In the genomic region with DNA sequence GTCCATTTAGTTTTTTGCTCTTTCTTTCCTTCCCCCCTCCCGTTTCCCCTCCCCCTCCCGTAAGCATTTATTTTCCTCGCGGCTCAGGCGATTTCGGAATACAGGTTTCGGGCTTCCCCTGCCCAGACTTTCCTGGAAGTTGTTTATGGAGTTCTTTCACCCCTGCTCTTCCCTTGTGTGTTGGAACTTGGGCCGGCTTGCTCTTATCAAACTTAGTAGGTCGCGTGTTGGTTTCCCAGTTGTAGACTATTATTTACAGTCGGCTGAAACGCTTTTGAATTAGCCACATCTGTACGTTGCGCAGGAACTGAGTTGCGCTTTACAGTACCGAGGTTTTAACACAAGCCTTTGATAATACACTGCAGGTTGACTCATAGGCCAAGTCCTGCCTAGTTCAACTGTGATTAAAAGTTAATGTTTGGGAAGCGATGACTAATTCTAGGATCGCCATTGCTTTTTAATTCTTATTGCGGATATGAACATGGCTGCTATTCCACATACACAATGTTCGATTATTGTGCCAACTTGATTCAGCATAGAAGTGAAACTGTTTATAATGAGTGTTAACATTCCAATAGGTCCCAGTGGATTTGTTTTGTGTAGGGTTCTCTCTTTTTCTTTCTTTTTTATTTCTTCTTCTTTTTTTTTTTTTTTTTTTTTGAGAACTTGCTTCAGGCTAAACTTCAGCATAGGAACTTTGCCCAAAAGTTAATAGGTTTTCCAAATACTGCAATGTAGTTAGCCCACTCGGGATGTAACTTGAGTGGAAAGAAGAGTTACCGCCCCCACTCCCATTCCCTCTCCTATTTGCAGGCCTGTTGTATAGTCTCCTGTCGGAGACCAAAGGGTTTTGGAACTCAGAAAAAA, we compare ENCODE assay signal across 8 cellular contexts. TPM values are rescaled to one million over a fixed set of nuclear protein-coding genes. Genes with fewer than 3 reads are reported as not detected.
A peak's percentile ranks its signal among the peaks of the same experiment; 100 is the strongest.
DNase-seq lines count a peak whose midpoint lies in the region; TF ChIP-seq lines count a peak whose summit lies in the region.

No MANE protein-coding gene starts in this region.

- H3K4me3 ChIP-seq in mammary epithelial cell (replicated peaks in 1 of 3; ENCODE audit: insufficient read depth in 1 of 3, low read depth in 2 of 3, low read length in 3 of 3) = peak overlapping the region; percentile 61 to 82 (median 80)

- WGBS in mammary epithelial cell (ENCODE audit: low coverage, missing lambda C conversion rate) = under 1% methylated on average over 20 of the region's 23 CpGs

- H3K27me3 ChIP-seq in mammary epithelial cell (ENCODE audit: insufficient read depth, low read length) = no peaks in the 10 kb centered on the region

- H3K27ac ChIP-seq in mammary epithelial cell (ENCODE audit: insufficient read depth, low read depth, low read length) = peak overlapping the region; percentile 97

- peak overlapping the region; percentile 97 for H3K4me2 ChIP-seq in mammary epithelial cell (ENCODE audit: insufficient read depth, low read depth, low read length)

- TSS peak; percentile 8 for BruUV-seq in mammary epithelial cell (replicated peaks; lab: Mats Ljungman, UMichigan)

- in situ Hi-C loops in mammary epithelial cell (cut with MboI; ENCODE audit: low sequenced_read_pairs in 2 of 2) = no loop called here

- H3K36me3 ChIP-seq in mammary epithelial cell (ENCODE audit: insufficient read depth, low read length) = peaks cover 7% of the 10 kb centered on the region

- H4K20me1 ChIP-seq in mammary epithelial cell (ENCODE audit: insufficient read depth, low read length) = no peaks in the 10 kb centered on the region

- H3K79me2 ChIP-seq in mammary epithelial cell (ENCODE audit: insufficient read depth, low read length) = peaks cover 77% of the 10 kb centered on the region

- H2AFZ ChIP-seq in mammary epithelial cell (ENCODE audit: low read depth, low read length) = peak overlapping the region; percentile 50

- DNase-seq in Daoy (ENCODE audit: low read depth) (peak; percentile 84), mammary epithelial cell (peak; percentile 93), iris pigment epithelial cell (ENCODE audit: low read depth) (peak; percentile 92), NCI-H1694 treated with DMSO at 0.1 percent for 48 hours (lab: John Stamatoyannopoulos, UW) (no peak), NCI-H1105 (lab: John Stamatoyannopoulos, UW) (no peak), GF-D8 (lab: John Stamatoyannopoulos, UW) (no peak)
- peak; percentile 13 for DNase-seq in stimulated activated CD4-positive, alpha-beta T cell treated with anti-CD3 and anti-CD28 coated beads, Interleukin-1b, Interleukin-23, amount 100 ng/mL, for 48 hours

- no peaks in the 10 kb centered on the region for H3K9me3 ChIP-seq in mammary epithelial cell (replicated peaks; ENCODE audit: insufficient read depth, low read length)

- CTCF ChIA-PET in mammary epithelial cell (lab: Charles Lee; ENCODE audit: low non-redundant PET) = no interaction called here

- H3K9ac ChIP-seq in mammary epithelial cell (ENCODE audit: insufficient read depth, low read length) = peak overlapping the region; percentile 95

- dilution Hi-C loops in mammary epithelial cell (cut with HindIII; ENCODE audit: low sequenced_read_pairs) = no loop called here

- TF ChIP-seq CTCF in mammary epithelial cell (conservative IDR thresholded peaks at IDR 0.05 in 1 of 2, IDR thresholded peaks at IDR 0.05 in 1 of 2; ENCODE audit: extremely low read depth in 1 of 2, insufficient read depth in 1 of 2, low read depth in 1 of 2, low read length in 2 of 2) = no peak

- H3K4me1 ChIP-seq in mammary epithelial cell (ENCODE audit: insufficient read depth, low read length) = peaks cover 17% of the 10 kb centered on the region

- intact Hi-C loops in mammary epithelial cell (cut with micrococcal nuclease) = loop anchor here (1.0 to 5.0 kb wide), 7 partner anchors 26 to 235 kb away; partner anchors contain the start of genes BIRC2 and CFAP300

TF ChIP-seq in PFSK-1, 5 proteins besides CTCF, POLR2A, EP300 and RAD21:
- TF ChIP-seq FOXP2 (optimal IDR thresholded peaks at IDR 0.05; ENCODE audit: borderline replicate concordance, extremely low read depth, extremely low read length, insufficient read depth) (peak; percentile 17), POLR2AphosphoS5 (IDR thresholded peaks at IDR 0.05; ENCODE audit: low read depth, low read length) (no peak)
TF ChIP-seq in PFSK-1: peak in this region for 1.

RNA-seq across cellular contexts. Expression of gene YAP1, which starts 1.8 kb away (rescaled TPM):
- 35.5 and 49.0 TPM in 2 replicates for total RNA-seq in Daoy (2014; rRNA removed; shearing (Covaris generic))
- 52.1 TPM for polyA plus RNA-seq in PFSK-1 (2012; ENCODE audit: insufficient read length, low read depth)
- total RNA-seq in mammary epithelial cell = 100 to 1,000 TPM; 163 to 234 TPM
- polyA plus RNA-seq in mammary epithelial cell = 124 TPM
- 220 TPM for polyA minus RNA-seq in mammary epithelial cell

Comparison
In these comparisons a context has a peak if more than half of its experiments do, and no peak if none do; other contexts are left out.
1. DNase-seq: peak in Daoy (single experiment), mammary epithelial cell (single experiment), iris pigment epithelial cell (single experiment) and stimulated activated CD4-positive, alpha-beta T cell treated with anti-CD3 and anti-CD28 coated beads, Interleukin-1b, Interleukin-23, amount 100 ng/mL, for 48 hours (single experiment); none in NCI-H1694 treated with DMSO at 0.1 percent for 48 hours (single experiment), NCI-H1105 (single experiment) and GF-D8 (single experiment).